In the genomic region with DNA sequence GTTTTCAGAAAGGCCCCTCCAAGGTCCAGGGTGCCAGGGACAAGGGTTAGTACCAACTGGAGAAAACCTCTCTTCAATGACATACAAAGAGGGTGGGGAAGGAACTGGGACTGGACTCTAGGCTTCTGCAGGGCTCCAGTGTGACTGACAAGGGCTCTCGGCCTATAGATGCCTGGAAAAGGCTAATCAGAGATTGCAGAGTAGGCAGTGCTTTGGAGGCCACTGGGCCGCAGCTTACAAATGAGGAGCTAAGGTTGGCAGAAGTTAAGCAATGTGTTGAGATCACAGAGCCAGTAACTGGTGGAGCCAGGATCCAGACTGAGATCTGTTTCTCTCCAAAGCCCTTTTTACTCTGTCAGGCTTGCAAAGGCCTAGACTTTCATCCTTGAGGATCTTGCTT, we compare ENCODE assay signal across 11 cellular contexts. TPM values are rescaled to one million over a fixed set of nuclear protein-coding genes. Genes with fewer than 3 reads are reported as not detected.
DNase-seq lines count a peak whose midpoint lies in the region; TF ChIP-seq lines count a peak whose summit lies in the region.
"Had no signal": no experiment of that assay in that cellular context is flagged by ENCODE, and none has a peak within 500 bp of the region (broad histone marks: within the 10 kb centered on the region; RNA-seq: fewer than 3 reads in every experiment).

No MANE protein-coding gene starts in this region.

- H3K9me3 ChIP-seq in BLaER1 (no peaks in the 10 kb centered on the region), muscle layer of colon (ENCODE audit: low read length) (no peaks in the 10 kb centered on the region), uterus (no peaks in the 10 kb centered on the region)
- H3K9me3 ChIP-seq: tibial artery had no signal

- H3K4me3 Mint-ChIP-seq in endothelial cell (ENCODE audit: unreplicated experiment) = no peak overlapping the region

- peaks cover 62% of the 10 kb centered on the region for H3K4me1 Mint-ChIP-seq in endothelial cell (ENCODE audit: unreplicated experiment)

- no peak overlapping the region for H3K27ac ChIP-seq in BLaER1
- H3K27ac ChIP-seq in muscle layer of colon (ENCODE audit: low read depth, low read length) = peak overlapping the region; percentile 22
- H3K27ac ChIP-seq in substantia nigra (ENCODE audit: low read depth, low read length, poor library complexity, severe bottlenecking) = no peak overlapping the region
- H3K27ac ChIP-seq in uterus = peak overlapping the region in 1 of 2 donors; percentile 66
- H3K27ac ChIP-seq: tibial artery had no signal

- H3K27me3 ChIP-seq in BLaER1 (peaks cover 15% of the 10 kb centered on the region), muscle layer of colon (ENCODE audit: control insufficient read depth in 1 of 2, insufficient read depth in 2 of 2, low read length in 2 of 2) (no peaks in the 10 kb centered on the region), H7 (ENCODE audit: control insufficient read depth, insufficient read depth, low read length) (no peaks in the 10 kb centered on the region), uterus (no peaks in the 10 kb centered on the region)

- H3K36me3 ChIP-seq in BLaER1 = no peaks in the 10 kb centered on the region
- H3K36me3 ChIP-seq in muscle layer of colon (ENCODE audit: insufficient read depth, low read length) = no peaks in the 10 kb centered on the region
- no peaks in the 10 kb centered on the region for H3K36me3 ChIP-seq in H7 (replicated peaks; ENCODE audit: control insufficient read depth, insufficient read depth, low read length)
- H3K36me3 ChIP-seq in uterus = no peaks in the 10 kb centered on the region
- H3K36me3 ChIP-seq: tibial artery had no signal

- H4K20me1 ChIP-seq in BLaER1 = no peaks in the 10 kb centered on the region

- H3K27ac Mint-ChIP-seq in endothelial cell (ENCODE audit: unreplicated experiment) = peak overlapping the region; percentile 26

- no peak for TF ChIP-seq POLR2A in uterus (IDR thresholded peaks at IDR 0.05)

- TF ChIP-seq CTCF in endothelial cell (IDR thresholded peaks at IDR 0.05; ENCODE audit: unreplicated experiment) (no peak), uterus (IDR thresholded peaks at IDR 0.05) (no peak)

- H3K4me3 ChIP-seq in BLaER1 (no peak overlapping the region), muscle layer of colon (ENCODE audit: low read depth in 1 of 2, low read length in 2 of 2) (no peak overlapping the region), H7 (ENCODE audit: insufficient read depth, low read depth, low read length) (no peak overlapping the region), uterus (no peak overlapping the region)
- H3K4me3 ChIP-seq: tibial artery had no signal

- H3K9me3 Mint-ChIP-seq in endothelial cell (ENCODE audit: unreplicated experiment) = no peaks in the 10 kb centered on the region

- peaks cover 17% of the 10 kb centered on the region for H3K27me3 Mint-ChIP-seq in endothelial cell (ENCODE audit: unreplicated experiment)

- H3K4me2 ChIP-seq in BLaER1 = peak overlapping the region; percentile 71; the same call in 1 of the 2 replicates

- H3K4me1 ChIP-seq in BLaER1 (peaks cover 49% of the 10 kb centered on the region), muscle layer of colon (ENCODE audit: insufficient read depth, low read length) (peaks cover 21% of the 10 kb centered on the region), uterus (no peaks in the 10 kb centered on the region)

- DNase-seq in NCI-H226 (peak; percentile 54), endothelial cell (ENCODE audit: low spot score) (no peak), NCI-H510A (lab: John Stamatoyannopoulos, UW) (no peak), substantia nigra (lab: John Stamatoyannopoulos, UW) (no peak), H7 (no peak), uterus (no peak)
- DNase-seq: activated CD4-positive, CD25-positive, alpha-beta regulatory T cell treated with anti-CD3 and anti-CD28 coated beads, Interleukin-2, amount 50 U/mL, for 72 hours; NCI-H1930; tibial artery had no signal

- no peaks in the 10 kb centered on the region for H3K36me3 Mint-ChIP-seq in endothelial cell (ENCODE audit: low read depth, unreplicated experiment)

- H3K9ac ChIP-seq in BLaER1 (no peak overlapping the region), muscle layer of colon (ENCODE audit: low read length) (no peak overlapping the region)

- intact Hi-C loops in uterus (cut with DNase I; ENCODE audit: low total_unique reads) = no loop called here

RNA-seq across cellular contexts. Expression of a gene that starts 7.4 kb away (rescaled TPM):
- total RNA-seq in endothelial cell (ENCODE audit: unreplicated experiment) = 127 TPM
- total RNA-seq in H7 (2014; rRNA removed; shearing (Covaris generic)) = 80.8 and 109 TPM in 2 replicates
- total RNA-seq in uterus = 10 to 100 TPM; 13.5 to 55.3 (median 42.8) TPM

RNA-seq across cellular contexts. Expression of a gene that starts 41.7 kb away (rescaled TPM):
- total RNA-seq in endothelial cell (ENCODE audit: unreplicated experiment) = 553 TPM
- 672 and 771 TPM in 2 replicates for total RNA-seq in H7 (2014; rRNA removed; shearing (Covaris generic))
- total RNA-seq in uterus = 100 to 1,000 TPM in 2 of 4 donors, 10 to 100 TPM in 2; 61.7 to 305 (median 103) TPM

RNA-seq across cellular contexts. Expression of a gene that starts 51.8 kb away (rescaled TPM):
- not detected for total RNA-seq in endothelial cell (ENCODE audit: unreplicated experiment)
- total RNA-seq in H7 (2014; rRNA removed; shearing (Covaris generic)) = 0.14 TPM in 1 of 2 replicates, not detected in the other
- under 1 TPM in 2 of 4 donors, not detected in 2; 0.14 to 0.67 TPM for total RNA-seq in uterus
